ENCODE assay signal across 1 cellular context in the genomic region with DNA sequence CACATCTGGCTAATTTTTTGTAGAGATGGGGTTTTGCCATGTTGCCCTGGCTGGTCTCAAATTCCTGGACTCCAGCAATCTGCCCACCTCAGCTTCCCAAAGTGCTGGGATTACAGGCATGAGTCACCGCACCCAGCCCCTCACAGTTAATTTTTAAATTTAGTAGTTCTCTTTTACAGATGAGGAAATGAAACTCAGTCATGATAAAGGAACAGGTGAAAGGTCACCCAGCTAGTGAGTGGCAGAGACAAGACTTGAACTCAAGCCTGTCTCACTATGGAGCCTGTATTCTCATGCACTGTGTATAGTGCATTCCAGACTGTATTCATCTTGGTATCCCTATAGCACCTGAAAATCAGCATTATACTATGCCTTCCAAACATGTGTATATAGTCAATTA.
TF ChIP-seq lines count a peak whose summit lies in the region.

No MANE protein-coding gene starts in this region.

TF ChIP-seq in GM12878, 131 proteins besides CTCF, POLR2A, EP300 and RAD21 (continued from another document and continues in another):
- TF ChIP-seq, protein P1, sequence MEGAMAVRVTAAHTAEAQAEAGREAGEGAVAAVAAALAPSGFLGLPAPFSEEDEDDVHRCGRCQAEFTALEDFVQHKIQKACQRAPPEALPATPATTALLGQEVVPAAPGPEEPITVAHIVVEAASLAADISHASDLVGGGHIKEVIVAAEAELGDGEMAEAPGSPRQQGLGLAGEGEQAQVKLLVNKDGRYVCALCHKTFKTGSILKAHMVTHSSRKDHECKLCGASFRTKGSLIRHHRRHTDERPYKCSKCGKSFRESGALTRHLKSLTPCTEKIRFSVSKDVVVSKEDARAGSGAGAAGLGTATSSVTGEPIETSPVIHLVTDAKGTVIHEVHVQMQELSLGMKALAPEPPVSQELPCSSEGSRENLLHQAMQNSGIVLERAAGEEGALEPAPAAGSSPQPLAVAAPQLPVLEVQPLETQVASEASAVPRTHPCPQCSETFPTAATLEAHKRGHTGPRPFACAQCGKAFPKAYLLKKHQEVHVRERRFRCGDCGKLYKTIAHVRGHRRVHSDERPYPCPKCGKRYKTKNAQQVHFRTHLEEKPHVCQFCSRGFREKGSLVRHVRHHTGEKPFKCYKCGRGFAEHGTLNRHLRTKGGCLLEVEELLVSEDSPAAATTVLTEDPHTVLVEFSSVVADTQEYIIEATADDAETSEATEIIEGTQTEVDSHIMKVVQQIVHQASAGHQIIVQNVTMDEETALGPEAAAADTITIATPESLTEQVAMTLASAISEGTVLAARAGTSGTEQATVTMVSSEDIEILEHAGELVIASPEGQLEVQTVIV (IDR thresholded peaks at IDR 0.05; ENCODE audit: borderline replicate concordance, partially characterized antibody) = no peak
- TF ChIP-seq, protein P2, sequence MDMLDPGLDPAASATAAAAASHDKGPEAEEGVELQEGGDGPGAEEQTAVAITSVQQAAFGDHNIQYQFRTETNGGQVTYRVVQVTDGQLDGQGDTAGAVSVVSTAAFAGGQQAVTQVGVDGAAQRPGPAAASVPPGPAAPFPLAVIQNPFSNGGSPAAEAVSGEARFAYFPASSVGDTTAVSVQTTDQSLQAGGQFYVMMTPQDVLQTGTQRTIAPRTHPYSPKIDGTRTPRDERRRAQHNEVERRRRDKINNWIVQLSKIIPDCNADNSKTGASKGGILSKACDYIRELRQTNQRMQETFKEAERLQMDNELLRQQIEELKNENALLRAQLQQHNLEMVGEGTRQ (IDR thresholded peaks at IDR 0.05; ENCODE audit: borderline replicate concordance, low read depth, low read length) = no peak
- TF ChIP-seq MEF2A (IDR thresholded peaks at IDR 0.05; ENCODE audit: insufficient read depth, low read depth, low read length) (no peak), CUX1 (IDR thresholded peaks at IDR 0.05; ENCODE audit: insufficient replicate concordance, low read depth, low read length) (no peak), PAX5 (IDR thresholded peaks at IDR 0.05; ENCODE audit: borderline replicate concordance, low read depth, low read length) (no peak), POLR2AphosphoS2 (IDR thresholded peaks at IDR 0.05; ENCODE audit: low read depth, low read length) (no peak), SUZ12 (IDR thresholded peaks at IDR 0.05; ENCODE audit: unreplicated experiment) (no peak), DPF2 (IDR thresholded peaks at IDR 0.05) (peak; percentile 92), LARP7 (IDR thresholded peaks at IDR 0.05) (no peak), ZZZ3 (IDR thresholded peaks at IDR 0.05; ENCODE audit: control insufficient read depth, insufficient read length, low read depth) (no peak), MTA3 (IDR thresholded peaks at IDR 0.05; ENCODE audit: borderline replicate concordance, low read length) (no peak), TCF7 (IDR thresholded peaks at IDR 0.05; ENCODE audit: borderline replicate concordance) (no peak), SUPT20H (IDR thresholded peaks at IDR 0.05; ENCODE audit: borderline replicate concordance, control insufficient read depth, low read depth, low read length) (no peak), PAX8 (IDR thresholded peaks at IDR 0.05) (no peak), SPI1 (IDR thresholded peaks at IDR 0.05; ENCODE audit: borderline replicate concordance, insufficient read depth, low read depth, low read length) (peak; percentile 89; the same call in 1 of the 2 replicates), GABPA (IDR thresholded peaks at IDR 0.05; ENCODE audit: low read depth) (no peak), ZNF622 (IDR thresholded peaks at IDR 0.05) (no peak), HDAC6 (IDR thresholded peaks at IDR 0.05; ENCODE audit: unreplicated experiment) (no peak), ZNF24 (IDR thresholded peaks at IDR 0.05) (no peak), CREB1 (IDR thresholded peaks at IDR 0.05; ENCODE audit: low read depth) (no peak), SMC3 (IDR thresholded peaks at IDR 0.05; ENCODE audit: borderline replicate concordance, low read length) (no peak), CBX3 (IDR thresholded peaks at IDR 0.05; ENCODE audit: borderline replicate concordance, low read depth) (no peak), NFIC (IDR thresholded peaks at IDR 0.05; ENCODE audit: low read depth, low read length) (0 out of 2 replicates have a peak, but pooled peaks have one; percentile 14), TARDBP (IDR thresholded peaks at IDR 0.05; ENCODE audit: borderline replicate concordance) (no peak), TBL1XR1 (IDR thresholded peaks at IDR 0.05; ENCODE audit: low read depth, low read length) (no peak), ZNF207 (IDR thresholded peaks at IDR 0.05; ENCODE audit: borderline replicate concordance) (no peak), RFX5 (IDR thresholded peaks at IDR 0.05; ENCODE audit: low read depth, low read length) (no peak), ETV6 (conservative IDR thresholded peaks at IDR 0.05 in 1 of 2, IDR thresholded peaks at IDR 0.05 in 1 of 2; ENCODE audit: borderline replicate concordance in 1 of 2, low read depth in 1 of 2) (no peak), ZNF217 (IDR thresholded peaks at IDR 0.05) (peak; percentile 90), NFXL1 (IDR thresholded peaks at IDR 0.05; ENCODE audit: borderline replicate concordance) (no peak), IKZF1 (conservative IDR thresholded peaks at IDR 0.05) (peak; percentile 96), NR2C2 (IDR thresholded peaks at IDR 0.05; ENCODE audit: borderline replicate concordance, control insufficient read depth, insufficient read length, low read depth) (no peak), MEF2B (IDR thresholded peaks at IDR 0.05; ENCODE audit: partially characterized antibody, poor library complexity, severe bottlenecking) (peak; percentile 66), STAT1 (conservative IDR thresholded peaks at IDR 0.05) (no peak), BMI1 (IDR thresholded peaks at IDR 0.05; ENCODE audit: borderline replicate concordance) (no peak), E2F8 (IDR thresholded peaks at IDR 0.05; ENCODE audit: low read depth, partially characterized antibody) (no peak), JUNB (IDR thresholded peaks at IDR 0.05) (peak; percentile 42)
- TF ChIP-seq, protein P3, sequence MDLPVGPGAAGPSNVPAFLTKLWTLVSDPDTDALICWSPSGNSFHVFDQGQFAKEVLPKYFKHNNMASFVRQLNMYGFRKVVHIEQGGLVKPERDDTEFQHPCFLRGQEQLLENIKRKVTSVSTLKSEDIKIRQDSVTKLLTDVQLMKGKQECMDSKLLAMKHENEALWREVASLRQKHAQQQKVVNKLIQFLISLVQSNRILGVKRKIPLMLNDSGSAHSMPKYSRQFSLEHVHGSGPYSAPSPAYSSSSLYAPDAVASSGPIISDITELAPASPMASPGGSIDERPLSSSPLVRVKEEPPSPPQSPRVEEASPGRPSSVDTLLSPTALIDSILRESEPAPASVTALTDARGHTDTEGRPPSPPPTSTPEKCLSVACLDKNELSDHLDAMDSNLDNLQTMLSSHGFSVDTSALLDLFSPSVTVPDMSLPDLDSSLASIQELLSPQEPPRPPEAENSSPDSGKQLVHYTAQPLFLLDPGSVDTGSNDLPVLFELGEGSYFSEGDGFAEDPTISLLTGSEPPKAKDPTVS (IDR thresholded peaks at IDR 0.05; ENCODE audit: low read depth, low read length) = no peak
- TF ChIP-seq, protein P4, sequence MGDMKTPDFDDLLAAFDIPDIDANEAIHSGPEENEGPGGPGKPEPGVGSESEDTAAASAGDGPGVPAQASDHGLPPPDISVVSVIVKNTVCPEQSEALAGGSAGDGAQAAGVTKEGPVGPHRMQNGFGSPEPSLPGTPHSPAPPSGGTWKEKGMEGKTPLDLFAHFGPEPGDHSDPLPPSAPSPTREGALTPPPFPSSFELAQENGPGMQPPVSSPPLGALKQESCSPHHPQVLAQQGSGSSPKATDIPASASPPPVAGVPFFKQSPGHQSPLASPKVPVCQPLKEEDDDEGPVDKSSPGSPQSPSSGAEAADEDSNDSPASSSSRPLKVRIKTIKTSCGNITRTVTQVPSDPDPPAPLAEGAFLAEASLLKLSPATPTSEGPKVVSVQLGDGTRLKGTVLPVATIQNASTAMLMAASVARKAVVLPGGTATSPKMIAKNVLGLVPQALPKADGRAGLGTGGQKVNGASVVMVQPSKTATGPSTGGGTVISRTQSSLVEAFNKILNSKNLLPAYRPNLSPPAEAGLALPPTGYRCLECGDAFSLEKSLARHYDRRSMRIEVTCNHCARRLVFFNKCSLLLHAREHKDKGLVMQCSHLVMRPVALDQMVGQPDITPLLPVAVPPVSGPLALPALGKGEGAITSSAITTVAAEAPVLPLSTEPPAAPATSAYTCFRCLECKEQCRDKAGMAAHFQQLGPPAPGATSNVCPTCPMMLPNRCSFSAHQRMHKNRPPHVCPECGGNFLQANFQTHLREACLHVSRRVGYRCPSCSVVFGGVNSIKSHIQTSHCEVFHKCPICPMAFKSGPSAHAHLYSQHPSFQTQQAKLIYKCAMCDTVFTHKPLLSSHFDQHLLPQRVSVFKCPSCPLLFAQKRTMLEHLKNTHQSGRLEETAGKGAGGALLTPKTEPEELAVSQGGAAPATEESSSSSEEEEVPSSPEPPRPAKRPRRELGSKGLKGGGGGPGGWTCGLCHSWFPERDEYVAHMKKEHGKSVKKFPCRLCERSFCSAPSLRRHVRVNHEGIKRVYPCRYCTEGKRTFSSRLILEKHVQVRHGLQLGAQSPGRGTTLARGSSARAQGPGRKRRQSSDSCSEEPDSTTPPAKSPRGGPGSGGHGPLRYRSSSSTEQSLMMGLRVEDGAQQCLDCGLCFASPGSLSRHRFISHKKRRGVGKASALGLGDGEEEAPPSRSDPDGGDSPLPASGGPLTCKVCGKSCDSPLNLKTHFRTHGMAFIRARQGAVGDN (IDR thresholded peaks at IDR 0.05) = no peak; the same call in none of the 2 replicates
- TF ChIP-seq, protein P5, sequence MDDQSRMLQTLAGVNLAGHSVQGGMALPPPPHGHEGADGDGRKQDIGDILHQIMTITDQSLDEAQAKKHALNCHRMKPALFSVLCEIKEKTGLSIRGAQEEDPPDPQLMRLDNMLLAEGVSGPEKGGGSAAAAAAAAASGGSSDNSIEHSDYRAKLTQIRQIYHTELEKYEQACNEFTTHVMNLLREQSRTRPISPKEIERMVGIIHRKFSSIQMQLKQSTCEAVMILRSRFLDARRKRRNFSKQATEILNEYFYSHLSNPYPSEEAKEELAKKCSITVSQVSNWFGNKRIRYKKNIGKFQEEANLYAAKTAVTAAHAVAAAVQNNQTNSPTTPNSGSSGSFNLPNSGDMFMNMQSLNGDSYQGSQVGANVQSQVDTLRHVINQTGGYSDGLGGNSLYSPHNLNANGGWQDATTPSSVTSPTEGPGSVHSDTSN (IDR thresholded peaks at IDR 0.05; ENCODE audit: insufficient replicate concordance, low read depth, low read length) = no peak
- TF ChIP-seq, protein P6, sequence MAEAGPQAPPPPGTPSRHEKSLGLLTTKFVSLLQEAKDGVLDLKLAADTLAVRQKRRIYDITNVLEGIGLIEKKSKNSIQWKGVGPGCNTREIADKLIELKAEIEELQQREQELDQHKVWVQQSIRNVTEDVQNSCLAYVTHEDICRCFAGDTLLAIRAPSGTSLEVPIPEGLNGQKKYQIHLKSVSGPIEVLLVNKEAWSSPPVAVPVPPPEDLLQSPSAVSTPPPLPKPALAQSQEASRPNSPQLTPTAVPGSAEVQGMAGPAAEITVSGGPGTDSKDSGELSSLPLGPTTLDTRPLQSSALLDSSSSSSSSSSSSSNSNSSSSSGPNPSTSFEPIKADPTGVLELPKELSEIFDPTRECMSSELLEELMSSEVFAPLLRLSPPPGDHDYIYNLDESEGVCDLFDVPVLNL (IDR thresholded peaks at IDR 0.05; ENCODE audit: low read depth, low read length) = no peak
